Comparison of ENCODE assay signal across 9 cellular contexts in the genomic region with DNA sequence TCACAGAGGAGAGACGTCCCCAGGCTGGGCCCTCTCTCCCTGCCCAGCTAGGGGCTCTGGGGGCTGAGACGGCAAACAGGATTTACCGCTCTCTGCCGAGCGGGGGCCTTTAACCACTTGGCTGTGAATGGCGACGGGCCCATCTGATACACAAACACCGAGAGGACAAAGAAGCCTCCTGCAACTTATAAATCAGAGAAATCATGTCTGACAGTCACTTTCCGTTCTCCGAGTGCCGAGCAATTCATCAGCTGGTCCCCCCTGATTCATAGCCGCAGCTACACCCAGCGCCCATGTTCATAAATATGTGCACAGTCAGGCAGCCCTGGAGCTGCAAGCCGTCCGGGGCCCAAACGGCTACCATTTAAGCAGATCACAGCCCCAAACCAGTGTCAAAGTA.
DNase-seq lines count a peak whose midpoint lies in the region; ATAC-seq, FAIRE-seq and TF ChIP-seq lines count a peak whose summit lies in the region.
"Had no signal": no experiment of that assay in that cellular context is flagged by ENCODE, and none has a peak within 500 bp of the region (broad histone marks: within the 10 kb centered on the region; RNA-seq: fewer than 3 reads in every experiment).

No MANE protein-coding gene starts in this region.

- peak overlapping the region in 5 of 12 donors; percentile 6 to 46 (median 32) for H3K27ac ChIP-seq in heart left ventricle
- H3K27ac ChIP-seq in smooth muscle cell (ENCODE audit: low read depth), result no peak overlapping the region

- no peak overlapping the region for H2AFZ ChIP-seq in smooth muscle cell (ENCODE audit: low read depth)

- no peak overlapping the region for H3K9ac ChIP-seq in smooth muscle cell (ENCODE audit: low read depth)

- no peaks in the 10 kb centered on the region for H3K9me3 Mint-ChIP-seq in activated B cell treated with CpG ODN at 0.5 μM for 24 hours

- no peak for TF ChIP-seq POLR2A in heart left ventricle (IDR thresholded peaks at IDR 0.05)

- peak overlapping the region; percentile 12; the same call in 1 of the 2 replicates for H3K4me3 ChIP-seq in GM12865 (ENCODE audit: low read depth, low read length)
- H3K4me3 ChIP-seq in heart left ventricle, result peak overlapping the region in 11 of 12 donors; percentile 9 to 56 (median 43)
- no peak overlapping the region for H3K4me3 ChIP-seq in smooth muscle cell

- peaks cover 29% of the 10 kb centered on the region for H3K27me3 Mint-ChIP-seq in activated B cell treated with CpG ODN at 0.5 μM for 24 hours

- intact Hi-C loops in activated B cell treated with CpG ODN at 0.5 μM for 24 hours (cut with micrococcal nuclease) (no loop called here), heart left ventricle (cut with DNase I) (no loop called here)

- POLR2A ChIA-PET in activated B cell treated with CpG ODN at 0.5 μM for 24 hours (lab: Charles Lee), result no interaction called here

- CTCF ChIA-PET in activated B cell treated with CpG ODN at 0.5 μM for 24 hours (lab: Charles Lee), result no interaction called here

- H3K27ac Mint-ChIP-seq in activated B cell treated with CpG ODN at 0.5 μM for 24 hours, result no peak overlapping the region

- TF ChIP-seq CTCF in GM12865 (IDR thresholded peaks at IDR 0.05; ENCODE audit: insufficient read depth, low read depth, low read length, missing control alignments) (no peak), activated B cell treated with CpG ODN at 0.5 μM for 24 hours (IDR thresholded peaks at IDR 0.05) (no peak), heart left ventricle (IDR thresholded peaks at IDR 0.05) (no peak), smooth muscle cell (IDR thresholded peaks at IDR 0.05; ENCODE audit: borderline replicate concordance, insufficient read depth, poor library complexity, severe bottlenecking) (no peak)

- peaks cover 17% of the 10 kb centered on the region for H3K4me1 Mint-ChIP-seq in activated B cell treated with CpG ODN at 0.5 μM for 24 hours

- peak overlapping the region; percentile 15 for H3K4me2 ChIP-seq in smooth muscle cell

- H3K36me3 ChIP-seq in heart left ventricle (peaks cover 0 to 10% (median 4%) of the 10 kb centered on the region in 9 donors), smooth muscle cell (ENCODE audit: low read depth) (no peaks in the 10 kb centered on the region)

- H3K36me3 Mint-ChIP-seq in activated B cell treated with CpG ODN at 0.5 μM for 24 hours (ENCODE audit: low read depth), result no peaks in the 10 kb centered on the region

- peaks cover 10% of the 10 kb centered on the region for H4K20me1 ChIP-seq in smooth muscle cell (ENCODE audit: low read depth)

- ATAC-seq in activated B cell treated with CpG ODN at 0.5 μM for 24 hours (ENCODE audit: low read depth) (no peak), heart left ventricle (peak in 2 of 4 donors; percentile 25 to 54), HG03378 (IDR thresholded peaks at IDR 0.05; ENCODE audit: unreplicated experiment) (no peak)

- H3K4me1 ChIP-seq in heart left ventricle, result peaks cover 0 to 29% (median 2%) of the 10 kb centered on the region in 12 donors
- H3K4me1 ChIP-seq in smooth muscle cell (ENCODE audit: low read depth), result peaks cover 23% of the 10 kb centered on the region

- H3K4me3 Mint-ChIP-seq in activated B cell treated with CpG ODN at 0.5 μM for 24 hours, result peak overlapping the region; percentile 81

- 21 to 66% (median 40%) methylated on average over 16 of the region's 16 CpGs for WGBS in heart left ventricle, 4 donors
- 56% methylated on average over 16 of the region's 16 CpGs for WGBS in smooth muscle cell (ENCODE audit: low lambda C conversion rate)

- H3K9me3 ChIP-seq in heart left ventricle (no peaks in the 10 kb centered on the region), smooth muscle cell (replicated peaks; ENCODE audit: low read depth) (no peaks in the 10 kb centered on the region)

- H3K79me2 ChIP-seq in smooth muscle cell (ENCODE audit: low read depth), result no peaks in the 10 kb centered on the region

- DNase-seq in GM12865 (ENCODE audit: low read depth) (no peak), activated B cell treated with CpG ODN at 0.5 μM for 24 hours (no peak), heart left ventricle (no peak), smooth muscle cell (lab: John Stamatoyannopoulos, UW; ENCODE audit: unreplicated experiment) (no peak), NCI-H510A (lab: John Stamatoyannopoulos, UW) (no peak), amniotic stem cell (lab: John Stamatoyannopoulos, UW) (no peak), GM19239 (ENCODE audit: insufficient read length, low spot score) (no peak)
- DNase-seq: NCI-H1436 had no signal

- H3K27me3 ChIP-seq in heart left ventricle, result no peaks in the 10 kb centered on the region
- H3K27me3 ChIP-seq in smooth muscle cell (ENCODE audit: low read depth), result no peaks in the 10 kb centered on the region

- no peaks in the 10 kb centered on the region for H3F3A ChIP-seq in smooth muscle cell (ENCODE audit: low read depth)

- FAIRE-seq in GM19239 (lab: Jason Lieb, UNC), result no peak
